ENCODE assay signal across 18 cellular contexts in the genomic region with DNA sequence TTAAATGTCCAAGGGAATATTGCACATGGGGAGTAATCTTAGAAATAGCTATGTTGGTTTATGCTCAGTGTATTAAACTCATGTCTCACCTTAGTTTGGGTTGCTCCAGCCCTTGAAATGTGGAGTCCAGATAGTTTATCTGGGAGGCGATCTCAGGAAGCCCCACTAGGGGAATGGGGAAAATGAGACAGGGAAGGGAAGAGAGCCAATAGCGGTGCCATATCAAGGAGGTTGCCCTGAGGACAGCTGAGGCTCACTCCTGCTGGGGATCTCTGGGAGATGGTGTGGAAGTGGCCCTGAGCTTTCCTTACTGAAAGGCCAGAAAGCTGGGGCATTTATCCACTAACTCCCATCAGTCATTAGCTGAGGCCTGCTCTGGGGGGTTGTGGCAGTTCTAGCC. TPM values are rescaled to one million over a fixed set of nuclear protein-coding genes. Genes with fewer than 3 reads are reported as not detected.
DNase-seq lines count a peak whose midpoint lies in the region; ATAC-seq and TF ChIP-seq lines count a peak whose summit lies in the region.
"Had no signal": no experiment of that assay in that cellular context is flagged by ENCODE, and none has a peak within 500 bp of the region (broad histone marks: within the 10 kb centered on the region; RNA-seq: fewer than 3 reads in every experiment).

No MANE protein-coding gene starts in this region.

- H3K27ac ChIP-seq in C4-2B (peak overlapping the region; percentile 91), GM23338 (ENCODE audit: low read depth) (no peak overlapping the region), prostate gland (peak overlapping the region; percentile 68 to 79)
- H3K27ac ChIP-seq: GM23248 had no signal

- H3K4me1 Mint-ChIP-seq in GM23338 (no peaks in the 10 kb centered on the region), mesothelial cell of epicardium (peaks cover 56% of the 10 kb centered on the region)
- H3K4me1 Mint-ChIP-seq in naive thymus-derived CD8-positive, alpha-beta T cell = no peaks in the 10 kb centered on the region
- H3K4me1 Mint-ChIP-seq: CD4-positive, alpha-beta memory T cell had no signal

- peak; percentile 52; the same call in 2 of the 3 replicates for ATAC-seq in GM23338
- no peak for ATAC-seq in naive thymus-derived CD8-positive, alpha-beta T cell

- H3K4me1 ChIP-seq in GM23338 (ENCODE audit: insufficient read depth) (no peaks in the 10 kb centered on the region), prostate gland (replicated peaks) (peaks cover 10% of the 10 kb centered on the region)

- no peaks in the 10 kb centered on the region for H3K27me3 ChIP-seq in GM23338 (ENCODE audit: insufficient read depth)
- H3K27me3 ChIP-seq in prostate gland (replicated peaks; ENCODE audit: insufficient read depth) = no peaks in the 10 kb centered on the region
- H3K27me3 ChIP-seq: BE2C had no signal

- no peaks in the 10 kb centered on the region for H4K20me1 ChIP-seq in GM23338 (replicated peaks; ENCODE audit: insufficient read depth)

- H3K36me3 ChIP-seq in GM23338 (ENCODE audit: insufficient read depth) = no peaks in the 10 kb centered on the region
- no peaks in the 10 kb centered on the region for H3K36me3 ChIP-seq in prostate gland
- H3K36me3 ChIP-seq: BE2C had no signal

- DNase-seq in GM23338 (ENCODE audit: low spot score) (peak; percentile 29), mesothelial cell of epicardium (ENCODE audit: low spot score in 2 of 2, unreplicated experiment in 2 of 2) (no peak), prostate gland (ENCODE audit: low spot score) (no peak), NAMALWA (ENCODE audit: low spot score) (no peak), CD1c-positive myeloid dendritic cell (ENCODE audit: extremely low spot score) (no peak)
- no peak for DNase-seq in naive thymus-derived CD8-positive, alpha-beta T cell
- DNase-seq in activated effector memory CD4-positive, alpha-beta T cell treated with anti-CD3 and anti-CD28 coated beads, Interleukin-2, amount 50 U/mL, for 16 hours = no peak
- DNase-seq: ACHN; C1 segment of cervical spinal cord; CD4-positive, alpha-beta memory T cell; DMS153; DMS79; GDM1; GM23248; HCEC 1CT; IMR-90 had no signal

- no peaks in the 10 kb centered on the region for H3F3A ChIP-seq in GM23338 (replicated peaks; ENCODE audit: low read depth)

- no peaks in the 10 kb centered on the region for H3K9me3 Mint-ChIP-seq in GM23338
- H3K9me3 Mint-ChIP-seq in mesothelial cell of epicardium = no peaks in the 10 kb centered on the region
- no peaks in the 10 kb centered on the region for H3K9me3 Mint-ChIP-seq in naive thymus-derived CD8-positive, alpha-beta T cell
- H3K9me3 Mint-ChIP-seq: CD4-positive, alpha-beta memory T cell had no signal

- POLR2A ChIA-PET in naive thymus-derived CD8-positive, alpha-beta T cell (lab: Charles Lee) = no interaction called here

- H3K4me3 Mint-ChIP-seq in GM23338 = no peak overlapping the region
- no peak overlapping the region for H3K4me3 Mint-ChIP-seq in mesothelial cell of epicardium
- H3K4me3 Mint-ChIP-seq in naive thymus-derived CD8-positive, alpha-beta T cell = no peak overlapping the region
- H3K4me3 Mint-ChIP-seq: CD4-positive, alpha-beta memory T cell had no signal

- no peak overlapping the region for H2AFZ ChIP-seq in GM23338
- H2AFZ ChIP-seq: GM23248 had no signal

- no peaks in the 10 kb centered on the region for H3K36me3 Mint-ChIP-seq in GM23338 (ENCODE audit: low read depth)
- no peaks in the 10 kb centered on the region for H3K36me3 Mint-ChIP-seq in mesothelial cell of epicardium
- H3K36me3 Mint-ChIP-seq in naive thymus-derived CD8-positive, alpha-beta T cell = no peaks in the 10 kb centered on the region
- H3K36me3 Mint-ChIP-seq: CD4-positive, alpha-beta memory T cell had no signal

- H3K27me3 Mint-ChIP-seq in GM23338 (ENCODE audit: insufficient read depth, low read depth, poor library complexity) = no peaks in the 10 kb centered on the region
- no peaks in the 10 kb centered on the region for H3K27me3 Mint-ChIP-seq in mesothelial cell of epicardium (ENCODE audit: low read depth)
- H3K27me3 Mint-ChIP-seq in naive thymus-derived CD8-positive, alpha-beta T cell = peaks cover 0 to 15% (median 1%) of the 10 kb centered on the region in 5 donors

- TF ChIP-seq POLR2A in prostate gland (IDR thresholded peaks at IDR 0.05) = no peak

- TF ChIP-seq CTCF in C4-2B (conservative IDR thresholded peaks at IDR 0.05) (no peak), GM23338 (conservative IDR thresholded peaks at IDR 0.05; ENCODE audit: low read depth in 2 of 2) (no peak), mesothelial cell of epicardium (IDR thresholded peaks at IDR 0.05; ENCODE audit: unreplicated experiment) (no peak), prostate gland (IDR thresholded peaks at IDR 0.05) (no peak)

- no peaks in the 10 kb centered on the region for H3K79me2 ChIP-seq in GM23338 (replicated peaks; ENCODE audit: insufficient read depth)

- WGBS in prostate gland = 95% methylated on average over 2 of the region's 2 CpGs

- H3K9me2 ChIP-seq in GM23338 (ENCODE audit: insufficient read depth) = no peaks in the 10 kb centered on the region

- H3K4me3 ChIP-seq in GM23338 (no peak overlapping the region), prostate gland (no peak overlapping the region)
- H3K4me3 ChIP-seq: GM23248 had no signal

- no peak overlapping the region for H3K27ac Mint-ChIP-seq in GM23338
- H3K27ac Mint-ChIP-seq in mesothelial cell of epicardium = peak overlapping the region; percentile 91
- H3K27ac Mint-ChIP-seq in naive thymus-derived CD8-positive, alpha-beta T cell = no peak overlapping the region
- H3K27ac Mint-ChIP-seq: CD4-positive, alpha-beta memory T cell had no signal

- H3K4me2 ChIP-seq in GM23338 = no peak overlapping the region

- intact Hi-C loops in prostate gland (cut with DNase I) = no loop called here

- H3K9me3 ChIP-seq in prostate gland = no peaks in the 10 kb centered on the region
- H3K9me3 ChIP-seq: BE2C had no signal

TF ChIP-seq in GM23338, 12 proteins besides CTCF, POLR2A, EP300 and RAD21 (continues in another document):
- TF ChIP-seq EZH2phosphoT487 (IDR thresholded peaks at IDR 0.05; ENCODE audit: unreplicated experiment) (no peak), STAT1 (IDR thresholded peaks at IDR 0.05; ENCODE audit: unreplicated experiment) (no peak)
- TF ChIP-seq, protein P1, sequence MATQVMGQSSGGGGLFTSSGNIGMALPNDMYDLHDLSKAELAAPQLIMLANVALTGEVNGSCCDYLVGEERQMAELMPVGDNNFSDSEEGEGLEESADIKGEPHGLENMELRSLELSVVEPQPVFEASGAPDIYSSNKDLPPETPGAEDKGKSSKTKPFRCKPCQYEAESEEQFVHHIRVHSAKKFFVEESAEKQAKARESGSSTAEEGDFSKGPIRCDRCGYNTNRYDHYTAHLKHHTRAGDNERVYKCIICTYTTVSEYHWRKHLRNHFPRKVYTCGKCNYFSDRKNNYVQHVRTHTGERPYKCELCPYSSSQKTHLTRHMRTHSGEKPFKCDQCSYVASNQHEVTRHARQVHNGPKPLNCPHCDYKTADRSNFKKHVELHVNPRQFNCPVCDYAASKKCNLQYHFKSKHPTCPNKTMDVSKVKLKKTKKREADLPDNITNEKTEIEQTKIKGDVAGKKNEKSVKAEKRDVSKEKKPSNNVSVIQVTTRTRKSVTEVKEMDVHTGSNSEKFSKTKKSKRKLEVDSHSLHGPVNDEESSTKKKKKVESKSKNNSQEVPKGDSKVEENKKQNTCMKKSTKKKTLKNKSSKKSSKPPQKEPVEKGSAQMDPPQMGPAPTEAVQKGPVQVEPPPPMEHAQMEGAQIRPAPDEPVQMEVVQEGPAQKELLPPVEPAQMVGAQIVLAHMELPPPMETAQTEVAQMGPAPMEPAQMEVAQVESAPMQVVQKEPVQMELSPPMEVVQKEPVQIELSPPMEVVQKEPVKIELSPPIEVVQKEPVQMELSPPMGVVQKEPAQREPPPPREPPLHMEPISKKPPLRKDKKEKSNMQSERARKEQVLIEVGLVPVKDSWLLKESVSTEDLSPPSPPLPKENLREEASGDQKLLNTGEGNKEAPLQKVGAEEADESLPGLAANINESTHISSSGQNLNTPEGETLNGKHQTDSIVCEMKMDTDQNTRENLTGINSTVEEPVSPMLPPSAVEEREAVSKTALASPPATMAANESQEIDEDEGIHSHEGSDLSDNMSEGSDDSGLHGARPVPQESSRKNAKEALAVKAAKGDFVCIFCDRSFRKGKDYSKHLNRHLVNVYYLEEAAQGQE (IDR thresholded peaks at IDR 0.05; ENCODE audit: unreplicated experiment) = no peak

RNA-seq across cellular contexts. Expression of gene POLR2M, which starts 43.3 kb away (rescaled TPM):
- 46.3 and 47.0 TPM in 2 replicates for total RNA-seq in GM23338 (2014; rRNA removed; shearing (Covaris generic))
- 19.6 and 19.9 TPM in 2 replicates for polyA plus RNA-seq in GM23338 (2016; fragmentation: Nextera tagmentation; extraction: Ambion mirVana)
- total RNA-seq in mesothelial cell of epicardium (108 to 110 TPM (median 109 TPM) in 3 replicates), prostate gland (100 to 1,000 TPM; 148 to 172 TPM)
- total RNA-seq in naive thymus-derived CD8-positive, alpha-beta T cell = 100 to 1,000 TPM; 106 to 114 TPM
- polyA plus RNA-seq in naive thymus-derived CD8-positive, alpha-beta T cell = 10 to 100 TPM; 46.0 to 56.7 (median 52.0) TPM
